ENCODE assay signal across 18 cellular contexts in genomic region chr6:53203483-53203882, GRCh38. TPM values are rescaled to one million over a fixed set of nuclear protein-coding genes. Genes with fewer than 3 reads are reported as not detected.
"Had no signal": no experiment of that assay in that cellular context is flagged by ENCODE, and none has a peak within 500 bp of the region (broad histone marks: within the 10 kb centered on the region; RNA-seq: fewer than 3 reads in every experiment).

No MANE protein-coding gene starts in this region.

- H3K4me3 ChIP-seq: cardiac muscle cell, lower lobe of right lung, testis had no signal

- H3K79me2 ChIP-seq: parathyroid adenoma had no signal

- H3K27ac Mint-ChIP-seq: activated CD4-positive, alpha-beta T cell treated with anti-CD3 and anti-CD28 coated beads, Interleukin-2, amount 10 ng/mL, durations not matched to agents 24 days and 14 days; activated naive CD4-positive, alpha-beta T cell treated with anti-CD3 and anti-CD28 coated beads, Interleukin-2, amount 10 ng/mL, durations not matched to agents 7 days and 5 days; activated T-helper 2 cell treated with anti-CD3 and anti-CD28 coated beads, Interferon-gamma antibody, Interleukin-2, Interleukin-4, amounts not matched to agents 10 μg/mL and 5 μg/mL and 100 μg/mL, durations not matched to agents 14 hours and 24 hours and 36 hours; stimulated activated naive CD8-positive, alpha-beta T cell treated with anti-CD3 and anti-CD28 coated beads, Interleukin-15, amount 100 ng/mL, for 72 hours had no signal

- H3K27me3 Mint-ChIP-seq: activated CD4-positive, alpha-beta T cell treated with anti-CD3 and anti-CD28 coated beads, Interleukin-2, amount 10 ng/mL, durations not matched to agents 24 days and 14 days; activated naive CD4-positive, alpha-beta T cell treated with anti-CD3 and anti-CD28 coated beads, Interleukin-2, amount 10 ng/mL, durations not matched to agents 7 days and 5 days; stimulated activated naive CD8-positive, alpha-beta T cell treated with anti-CD3 and anti-CD28 coated beads, Interleukin-15, amount 100 ng/mL, for 72 hours had no signal

- H2AFZ ChIP-seq: parathyroid adenoma had no signal

- H3K4me1 ChIP-seq: lower lobe of right lung, parathyroid adenoma had no signal

- H3K4me3 Mint-ChIP-seq: activated CD4-positive, alpha-beta T cell treated with anti-CD3 and anti-CD28 coated beads, Interleukin-2, amount 10 ng/mL, durations not matched to agents 24 days and 14 days; activated naive CD4-positive, alpha-beta T cell treated with anti-CD3 and anti-CD28 coated beads, Interleukin-2, amount 10 ng/mL, durations not matched to agents 7 days and 5 days; stimulated activated naive CD8-positive, alpha-beta T cell treated with anti-CD3 and anti-CD28 coated beads, Interleukin-15, amount 100 ng/mL, for 72 hours had no signal

- DNase-seq: activated CD4-positive, alpha-beta T cell treated with anti-CD3 and anti-CD28 coated beads, Interleukin-2, amount 10 ng/mL, durations not matched to agents 24 days and 14 days; activated naive CD4-positive, alpha-beta T cell treated with anti-CD3 and anti-CD28 coated beads, Interleukin-2, amount 10 ng/mL, durations not matched to agents 7 days and 5 days; hypothalamus; lower lobe of right lung; midbrain; retina; stimulated activated CD4-positive, alpha-beta T cell treated with anti-CD3 and anti-CD28 coated beads, Interleukin-15, amount 100 ng/mL, for 24 hours; stimulated activated CD4-positive, alpha-beta T cell treated with anti-CD3 and anti-CD28 coated beads, Interleukin-4, amount 100 ng/mL, for 24 hours; stimulated activated naive CD8-positive, alpha-beta T cell treated with anti-CD3 and anti-CD28 coated beads, Interleukin-15, amount 100 ng/mL, for 72 hours; testis; WERI-Rb-1 had no signal

- ATAC-seq: stimulated activated naive CD8-positive, alpha-beta T cell treated with anti-CD3 and anti-CD28 coated beads, Interleukin-15, amount 100 ng/mL, for 72 hours had no signal

- H3K9me3 Mint-ChIP-seq: activated CD4-positive, alpha-beta T cell treated with anti-CD3 and anti-CD28 coated beads, Interleukin-2, amount 10 ng/mL, durations not matched to agents 24 days and 14 days; activated naive CD4-positive, alpha-beta T cell treated with anti-CD3 and anti-CD28 coated beads, Interleukin-2, amount 10 ng/mL, durations not matched to agents 7 days and 5 days; activated T-helper 2 cell treated with anti-CD3 and anti-CD28 coated beads, Interferon-gamma antibody, Interleukin-2, Interleukin-4, amounts not matched to agents 10 μg/mL and 5 μg/mL and 100 μg/mL, durations not matched to agents 14 hours and 24 hours and 36 hours; stimulated activated naive CD8-positive, alpha-beta T cell treated with anti-CD3 and anti-CD28 coated beads, Interleukin-15, amount 100 ng/mL, for 72 hours had no signal

- H3K27ac ChIP-seq: cardiac muscle cell, lower lobe of right lung, parathyroid adenoma, testis, WERI-Rb-1 had no signal

- H3K9ac ChIP-seq: parathyroid adenoma had no signal

- H3K27me3 ChIP-seq: cardiac muscle cell, testis had no signal

RNA-seq across cellular contexts. Expression of gene GCM1, which starts 54.8 kb away (rescaled TPM):
- total RNA-seq: activated CD4-positive, alpha-beta T cell treated with anti-CD3 and anti-CD28 coated beads, Interleukin-2, amount 10 ng/mL, durations not matched to agents 24 days and 14 days; activated T-helper 2 cell treated with anti-CD3 and anti-CD28 coated beads, Interferon-gamma antibody, Interleukin-2, Interleukin-4, amounts not matched to agents 10 μg/mL and 5 μg/mL and 100 μg/mL, durations not matched to agents 14 hours and 24 hours and 36 hours; cardiac muscle cell; esophagus mucosa; fibroblast of villous mesenchyme; lower lobe of right lung; skeletal muscle tissue; urinary bladder had no signal
- polyA plus RNA-seq: cardiac muscle cell, urinary bladder had no signal
